Comparison of ENCODE assay signal across 16 cellular contexts in genomic region chr1:153907134-153907533, GRCh38. TPM values are rescaled to one million over a fixed set of nuclear protein-coding genes. Genes with fewer than 3 reads are reported as not detected.
DNase-seq lines count a peak whose midpoint lies in the region; ATAC-seq lines count a peak whose summit lies in the region.
"Had no signal": no experiment of that assay in that cellular context is flagged by ENCODE, and none has a peak within 500 bp of the region (broad histone marks: within the 10 kb centered on the region; RNA-seq: fewer than 3 reads in every experiment).

No MANE protein-coding gene starts in this region.

- no peaks in the 10 kb centered on the region for H3K27me3 Mint-ChIP-seq in activated T-cell treated with anti-CD3 and anti-CD28 coated beads, Interleukin-2, amount 50 U/mL, for 24 hours
- no peaks in the 10 kb centered on the region for H3K27me3 Mint-ChIP-seq in CD8-positive, alpha-beta memory T cell
- no peaks in the 10 kb centered on the region for H3K27me3 Mint-ChIP-seq in effector memory CD8-positive, alpha-beta T cell

- H3K4me3 Mint-ChIP-seq in activated T-cell treated with anti-CD3 and anti-CD28 coated beads, Interleukin-2, amount 50 U/mL, for 24 hours = no peak overlapping the region
- no peak overlapping the region for H3K4me3 Mint-ChIP-seq in CD8-positive, alpha-beta memory T cell
- H3K4me3 Mint-ChIP-seq in effector memory CD8-positive, alpha-beta T cell = peak overlapping the region in 1 of 2 donors; percentile 31
- H3K4me3 Mint-ChIP-seq: HFFc6 had no signal

- POLR2A ChIA-PET in CD8-positive, alpha-beta memory T cell (lab: Charles Lee) = no interaction called here

- H3K4me1 ChIP-seq in CD8-positive, alpha-beta memory T cell (ENCODE audit: insufficient read depth, low read length) = peaks cover 5% of the 10 kb centered on the region

- no peak overlapping the region for H3K27ac ChIP-seq in CD8-positive, alpha-beta memory T cell (ENCODE audit: low read depth, low read length)
- H3K27ac ChIP-seq: BLaER1 had no signal

- H3K36me3 Mint-ChIP-seq in activated T-cell treated with anti-CD3 and anti-CD28 coated beads, Interleukin-2, amount 50 U/mL, for 24 hours (ENCODE audit: low read depth) = peaks cover 45% of the 10 kb centered on the region
- peaks cover 8 to 37% (median 10%) of the 10 kb centered on the region in 3 donors for H3K36me3 Mint-ChIP-seq in CD8-positive, alpha-beta memory T cell
- peaks cover 47% of the 10 kb centered on the region for H3K36me3 Mint-ChIP-seq in effector memory CD8-positive, alpha-beta T cell (ENCODE audit: insufficient read depth)

- CTCF ChIA-PET in CD8-positive, alpha-beta memory T cell (lab: Charles Lee) = no interaction called here

- H3K9me3 ChIP-seq in CD8-positive, alpha-beta memory T cell (ENCODE audit: low read length) = no peaks in the 10 kb centered on the region
- H3K9me3 ChIP-seq: MG63 had no signal

- peak overlapping the region; percentile 22 for H3K27ac Mint-ChIP-seq in activated T-cell treated with anti-CD3 and anti-CD28 coated beads, Interleukin-2, amount 50 U/mL, for 24 hours
- H3K27ac Mint-ChIP-seq in CD8-positive, alpha-beta memory T cell = peak overlapping the region in 6 of 8 donors; percentile 5 to 73 (median 37)
- peak overlapping the region; percentile 39 to 65 for H3K27ac Mint-ChIP-seq in effector memory CD8-positive, alpha-beta T cell

- ATAC-seq in effector memory CD8-positive, alpha-beta T cell (replicated peaks) = no peak
- ATAC-seq in HG03159 (IDR thresholded peaks at IDR 0.05; ENCODE audit: unreplicated experiment) = no peak
- ATAC-seq: PC-3 had no signal

- no peak for DNase-seq in activated T-cell treated with anti-CD3 and anti-CD28 coated beads, Interleukin-2, amount 50 U/mL, for 24 hours
- DNase-seq in activated T-cell treated with anti-CD3 and anti-CD28 coated beads for 4 hours (no peak), GM19238 (ENCODE audit: insufficient read length, low spot score) (no peak)
- DNase-seq in CD8-positive, alpha-beta memory T cell = no peak
- DNase-seq in effector memory CD8-positive, alpha-beta T cell = no peak
- DNase-seq: DMS153, HFFc6, MG63, NCI-H1092, NCI-H146, NCI-H2081 treated with DMSO at 0.1 percent for 48 hours, NCI-H510A, NCI-H82, PC-3 had no signal

- H3K9me3 Mint-ChIP-seq in activated T-cell treated with anti-CD3 and anti-CD28 coated beads, Interleukin-2, amount 50 U/mL, for 24 hours = no peaks in the 10 kb centered on the region
- no peaks in the 10 kb centered on the region for H3K9me3 Mint-ChIP-seq in CD8-positive, alpha-beta memory T cell
- no peaks in the 10 kb centered on the region for H3K9me3 Mint-ChIP-seq in effector memory CD8-positive, alpha-beta T cell
- H3K9me3 Mint-ChIP-seq: HFFc6 had no signal

- H3K4me3 ChIP-seq in CD8-positive, alpha-beta memory T cell (ENCODE audit: low read length) = no peak overlapping the region
- H3K4me3 ChIP-seq: BLaER1, MG63 had no signal

- H3K27me3 ChIP-seq in CD8-positive, alpha-beta memory T cell (ENCODE audit: insufficient read depth, low read length, poor library complexity, severe bottlenecking) = no peaks in the 10 kb centered on the region
- H3K27me3 ChIP-seq: BLaER1, MG63 had no signal

- H3K4me1 Mint-ChIP-seq in activated T-cell treated with anti-CD3 and anti-CD28 coated beads, Interleukin-2, amount 50 U/mL, for 24 hours (ENCODE audit: low read depth) = peaks cover 44% of the 10 kb centered on the region
- peaks cover 36 to 62% (median 45%) of the 10 kb centered on the region in 3 donors for H3K4me1 Mint-ChIP-seq in CD8-positive, alpha-beta memory T cell
- H3K4me1 Mint-ChIP-seq in effector memory CD8-positive, alpha-beta T cell (ENCODE audit: low read depth in 2 of 2) = peaks cover 23 to 38% of the 10 kb centered on the region in 2 donors

- H3K36me3 ChIP-seq in CD8-positive, alpha-beta memory T cell (ENCODE audit: insufficient read depth, low read length) = no peaks in the 10 kb centered on the region

RNA-seq across cellular contexts. Expression of gene GATAD2B, which starts 15.6 kb away (rescaled TPM):
- 10 to 100 TPM; 64.9 to 71.9 TPM for total RNA-seq in CD8-positive, alpha-beta memory T cell
- 5.6 TPM for polyA plus RNA-seq in CD8-positive, alpha-beta memory T cell

RNA-seq across cellular contexts. Expression of gene DENND4B, which starts 39.4 kb away (rescaled TPM):
- total RNA-seq in CD8-positive, alpha-beta memory T cell = 100 to 1,000 TPM; 100 to 102 TPM
- polyA plus RNA-seq in CD8-positive, alpha-beta memory T cell = 27.3 TPM

RNA-seq across cellular contexts. Expression of gene CRTC2, which starts 51.3 kb away (rescaled TPM):
- total RNA-seq in CD8-positive, alpha-beta memory T cell = 10 to 100 TPM; 53.9 to 63.2 TPM
- 38.9 TPM for polyA plus RNA-seq in CD8-positive, alpha-beta memory T cell

RNA-seq across cellular contexts. Expression of gene SLC39A1, which starts 56.2 kb away (rescaled TPM):
- 10 to 100 TPM; 85.5 to 88.2 TPM for total RNA-seq in CD8-positive, alpha-beta memory T cell
- polyA plus RNA-seq in CD8-positive, alpha-beta memory T cell = 39.2 TPM
